Comparison of ENCODE assay signal across 8 cellular contexts in the genomic region with DNA sequence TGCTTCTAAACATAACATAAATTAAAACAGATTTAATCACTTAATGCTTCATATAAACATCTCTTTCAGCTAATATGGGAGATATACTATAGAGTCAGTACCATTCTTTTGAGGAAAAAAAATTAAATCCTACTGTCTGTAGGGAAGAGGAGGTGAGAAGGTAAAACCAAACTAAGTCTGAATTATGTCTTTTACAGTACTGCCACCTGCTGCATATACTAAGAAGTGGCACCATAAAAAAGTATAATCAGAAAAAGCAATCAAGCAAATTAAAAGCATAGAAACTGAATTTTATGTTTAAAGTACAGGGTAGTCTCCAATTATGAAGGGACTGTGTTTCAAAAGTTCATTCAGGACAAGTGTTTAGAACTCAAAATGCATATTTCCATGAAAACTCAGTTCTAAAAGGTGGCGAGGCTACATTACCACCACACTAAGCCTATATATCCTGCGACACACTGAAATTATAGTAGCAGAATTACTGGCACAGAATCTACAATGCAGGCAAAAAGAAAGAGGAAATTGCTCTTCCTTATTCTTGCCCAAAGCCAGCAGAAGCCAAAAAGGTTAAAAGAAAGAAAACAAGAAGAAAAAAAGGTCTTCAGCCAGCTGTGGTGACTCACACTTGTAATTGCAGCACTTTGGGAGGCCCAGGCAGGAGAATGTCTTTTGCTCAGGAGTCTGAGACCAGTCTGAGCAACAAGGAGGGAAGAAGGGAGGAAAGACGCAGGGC. TPM values are rescaled to one million over a fixed set of nuclear protein-coding genes. Genes with fewer than 3 reads are reported as not detected.
DNase-seq lines count a peak whose midpoint lies in the region; ATAC-seq and TF ChIP-seq lines count a peak whose summit lies in the region.

No MANE protein-coding gene starts in this region.

- no peaks in the 10 kb centered on the region for H3K4me1 Mint-ChIP-seq in progenitor cell of endocrine pancreas (ENCODE audit: low read depth)

- H3K9me2 ChIP-seq in SK-N-SH = no peaks in the 10 kb centered on the region

- H3K9me3 ChIP-seq in SK-N-SH = no peaks in the 10 kb centered on the region

- 89% methylated on average over 3 of the region's 3 CpGs for WGBS in SK-N-SH (ENCODE audit: low lambda C conversion rate)

- TF ChIP-seq RAD21 in SK-N-SH (IDR thresholded peaks at IDR 0.05; ENCODE audit: low read length) = peak; percentile 79

- H3K27me3 ChIP-seq in SK-N-SH (ENCODE audit: insufficient read depth) = no peaks in the 10 kb centered on the region

- peaks cover 13% of the 10 kb centered on the region; the same call in 1 of the 2 replicates for H3K79me2 ChIP-seq in SK-N-SH (ENCODE audit: insufficient read depth)

- H3K27ac ChIP-seq in SK-N-SH (ENCODE audit: low read depth in 2 of 2, low read length in 1 of 2) = no peak overlapping the region

- peaks cover 10% of the 10 kb centered on the region for H3F3A ChIP-seq in SK-N-SH (replicated peaks; ENCODE audit: insufficient read depth)

- H2AFZ ChIP-seq in SK-N-SH (ENCODE audit: low read depth) = no peak overlapping the region

- TF ChIP-seq EP300 in SK-N-SH (IDR thresholded peaks at IDR 0.05; ENCODE audit: borderline replicate concordance in 1 of 2, low read depth in 1 of 2, low read length in 1 of 2) = no peak

- peak overlapping the region; percentile 7 for H3K27ac Mint-ChIP-seq in progenitor cell of endocrine pancreas

- no peaks in the 10 kb centered on the region for H3K4me1 ChIP-seq in SK-N-SH (ENCODE audit: control insufficient read depth in 1 of 2, insufficient read depth in 2 of 2, low read depth in 1 of 2, low read length in 1 of 2)

- H3K36me3 ChIP-seq in SK-N-SH (replicated peaks in 1 of 2; ENCODE audit: control insufficient read depth in 1 of 2, insufficient read depth in 2 of 2, low read length in 1 of 2) = peaks cover 41 to 54% of the 10 kb centered on the region in 2 experiments

- H3K9me3 Mint-ChIP-seq in progenitor cell of endocrine pancreas (ENCODE audit: low read depth) = peaks cover 4% of the 10 kb centered on the region

- POLR2A ChIA-PET in SK-N-SH (lab: Yijun Ruan, JAX) = interaction anchor here (1.0 kb wide), 1 partner anchor 174 kb away, joined by 3 read pairs; the partner anchor contains the start of gene ATF3

- no peaks in the 10 kb centered on the region for H4K20me1 ChIP-seq in SK-N-SH (ENCODE audit: insufficient read depth)

- DNase-seq in DMS 273 treated with DMSO at 0.1 percent for 48 hours (lab: John Stamatoyannopoulos, UW) = peak; percentile 20
- DNase-seq in HS-5 (ENCODE audit: low read depth) = peak; percentile 16
- peak; percentile 41 for DNase-seq in SK-N-SH
- DNase-seq in fibroblast of mammary gland (ENCODE audit: low read depth) = peak; percentile 62
- DNase-seq in progenitor cell of endocrine pancreas (ENCODE audit: low spot score, unreplicated experiment) = no peak
- DNase-seq in activated effector memory CD4-positive, alpha-beta T cell treated with anti-CD3 and anti-CD28 coated beads, Interleukin-2, amount 50 U/mL, for 16 hours = no peak
- no peak for DNase-seq in KG1 (lab: John Stamatoyannopoulos, UW)

- CTCF ChIA-PET in SK-N-SH (lab: Yijun Ruan, JAX) = interaction anchor here (0.5 to 3.0 kb wide), 31 partner anchors 8 to 327 kb away, joined by 3 to 22 read pairs (median 4); partner anchors contain the start of genes ATF3, NSL1 and TATDN3

- no peak overlapping the region for H3K4me3 Mint-ChIP-seq in progenitor cell of endocrine pancreas (ENCODE audit: low read depth)

- no peak overlapping the region for H3K9ac ChIP-seq in SK-N-SH

- TF ChIP-seq CTCF in SK-N-SH (IDR thresholded peaks at IDR 0.05) (peak; percentile 74), fibroblast of mammary gland (conservative IDR thresholded peaks at IDR 0.05; ENCODE audit: control insufficient read depth, insufficient read depth, low read depth, low read length) (peak; percentile 62), progenitor cell of endocrine pancreas (IDR thresholded peaks at IDR 0.05; ENCODE audit: unreplicated experiment) (peak; percentile 69)

- H3K4me2 ChIP-seq in SK-N-SH = no peak overlapping the region

- no peak for ATAC-seq in GM19467 (IDR thresholded peaks at IDR 0.05; ENCODE audit: unreplicated experiment)

- H3K36me3 Mint-ChIP-seq in progenitor cell of endocrine pancreas (ENCODE audit: insufficient read depth) = peaks cover 31% of the 10 kb centered on the region

- H3K4me3 ChIP-seq in SK-N-SH (ENCODE audit: low read depth in 2 of 2, low read length in 1 of 2) = no peak overlapping the region; a peak in 1 of 4 replicates
- no peak overlapping the region for H3K4me3 ChIP-seq in fibroblast of mammary gland (ENCODE audit: control insufficient read depth, low read depth, low read length)

- H3K27me3 Mint-ChIP-seq in progenitor cell of endocrine pancreas = no peaks in the 10 kb centered on the region

TF ChIP-seq in SK-N-SH, 30 proteins besides CTCF, POLR2A, EP300 and RAD21:
- no peak for TF ChIP-seq JUND (IDR thresholded peaks at IDR 0.05)
- TF ChIP-seq TCF12 (IDR thresholded peaks at IDR 0.05) = no peak
- no peak for TF ChIP-seq IRF3 (IDR thresholded peaks at IDR 0.05; ENCODE audit: low read depth, low read length)
- peak; percentile 38; the same call in 1 of the 2 replicates for TF ChIP-seq SMC3 (IDR thresholded peaks at IDR 0.05; ENCODE audit: low read depth, low read length)
- TF ChIP-seq USF1 (IDR thresholded peaks at IDR 0.05; ENCODE audit: borderline replicate concordance, low read depth) = no peak
- TF ChIP-seq FOXJ3 (CRISPR knock-in tag; IDR thresholded peaks at IDR 0.05) = no peak
- TF ChIP-seq NRF1 (IDR thresholded peaks at IDR 0.05; ENCODE audit: low read depth, low read length) = no peak
- no peak for TF ChIP-seq TEAD4 (IDR thresholded peaks at IDR 0.05; ENCODE audit: borderline replicate concordance, insufficient read depth)

RNA-seq across cellular contexts. Expression of gene NSL1, which starts 9.0 kb away (rescaled TPM):
- polyA plus RNA-seq in SK-N-SH (2012; rRNA removed) = 17.8 and 22.5 TPM in 2 replicates
- 17.5 and 19.8 TPM in 2 replicates for polyA plus RNA-seq in SK-N-SH (2012; cell fraction: cytosol; rRNA removed)
- polyA plus RNA-seq in SK-N-SH (2012; cell fraction: nucleus; rRNA removed) = 16.9 and 18.4 TPM in 2 replicates
- 37.2 and 41.1 TPM in 2 replicates for total RNA-seq in progenitor cell of endocrine pancreas

RNA-seq across cellular contexts. Expression of gene TATDN3, which starts 9.1 kb away (rescaled TPM):
- polyA plus RNA-seq in SK-N-SH (2012; rRNA removed) = 5.2 and 6.6 TPM in 2 replicates
- polyA plus RNA-seq in SK-N-SH (2012; cell fraction: cytosol; rRNA removed) = 7.7 and 9.2 TPM in 2 replicates
- 3.0 and 4.8 TPM in 2 replicates for polyA plus RNA-seq in SK-N-SH (2012; cell fraction: nucleus; rRNA removed)
- total RNA-seq in progenitor cell of endocrine pancreas = 12.1 and 15.0 TPM in 2 replicates

Comparison
In these comparisons a context has a peak if more than half of its experiments do, and no peak if none do; other contexts are left out.
1. DNase-seq: peak in DMS 273 treated with DMSO at 0.1 percent for 48 hours (single experiment), HS-5 (single experiment), SK-N-SH (single experiment) and fibroblast of mammary gland (single experiment); none in progenitor cell of endocrine pancreas (single experiment), activated effector memory CD4-positive, alpha-beta T cell treated with anti-CD3 and anti-CD28 coated beads, Interleukin-2, amount 50 U/mL, for 16 hours (single experiment) and KG1 (single experiment).
2. Peak in every context shown above with its lines, with median percentiles within 50 percentile points of each other: CTCF ChIP-seq.